Comparison of ENCODE assay signal across 13 cellular contexts in the genomic region with DNA sequence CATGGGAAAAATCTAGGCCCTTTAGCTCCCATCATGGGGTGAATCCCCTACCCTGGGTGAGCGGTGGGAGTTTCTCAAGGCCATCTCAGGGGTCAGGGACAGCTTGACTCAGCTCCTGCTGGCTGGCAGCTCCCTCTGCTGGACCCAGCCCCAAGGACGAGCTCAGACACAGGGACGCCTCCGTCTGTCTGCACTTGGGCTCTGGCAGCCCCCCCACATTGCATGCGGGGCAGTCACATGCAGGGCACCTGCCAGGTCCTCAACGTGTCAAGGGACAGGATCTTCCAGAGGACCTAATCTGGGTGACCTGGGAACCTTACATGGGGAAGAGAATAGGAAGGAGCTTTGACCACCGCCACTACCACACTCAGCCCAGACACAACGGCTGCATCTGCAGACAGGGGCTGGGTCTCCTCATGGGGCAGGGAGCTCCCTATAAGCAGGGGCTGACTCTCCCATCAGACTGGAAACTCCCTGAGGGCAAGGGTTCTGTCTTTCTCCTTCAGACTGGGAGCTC.
DNase-seq lines count a peak whose midpoint lies in the region; ATAC-seq, FAIRE-seq and TF ChIP-seq lines count a peak whose summit lies in the region.
"Had no signal": no experiment of that assay in that cellular context is flagged by ENCODE, and none has a peak within 500 bp of the region (broad histone marks: within the 10 kb centered on the region; RNA-seq: fewer than 3 reads in every experiment).

No MANE protein-coding gene starts in this region.

- H3K27me3 ChIP-seq in kidney epithelial cell (ENCODE audit: control insufficient read depth, insufficient read depth, low read length) (no peaks in the 10 kb centered on the region), aorta (ENCODE audit: control insufficient read depth in 1 of 2, insufficient read depth in 2 of 2, low read length in 1 of 2) (no peaks in the 10 kb centered on the region), small intestine (ENCODE audit: control insufficient read depth in 2 of 2, insufficient read depth in 2 of 2, low read length in 2 of 2) (no peaks in the 10 kb centered on the region)

- TF ChIP-seq CTCF in kidney epithelial cell (IDR thresholded peaks at IDR 0.05; ENCODE audit: insufficient read depth, low read length, poor library complexity, severe bottlenecking) = peak; percentile 50

- H3K9me3 ChIP-seq in aorta (ENCODE audit: control insufficient read depth, low read length) (no peaks in the 10 kb centered on the region), small intestine (ENCODE audit: control insufficient read depth, low read depth) (no peaks in the 10 kb centered on the region)
- H3K9me3 ChIP-seq: HAP-1 had no signal

- 58% methylated on average over 8 of the region's 8 CpGs for WGBS in aorta, 2 donors
- 48 to 61% (median 56%) methylated on average over 8 of the region's 8 CpGs for WGBS in small intestine, 3 donors

- peak; percentile 19 for ATAC-seq in aorta (ENCODE audit: low FRiP score)
- ATAC-seq: T-helper 17 cell had no signal

- H3K4me3 ChIP-seq in kidney epithelial cell (ENCODE audit: low read depth, low read length) (no peak overlapping the region), aorta (ENCODE audit: low read length in 2 of 2) (no peak overlapping the region), small intestine (ENCODE audit: low read depth in 1 of 2, low read length in 2 of 2) (no peak overlapping the region)
- H3K4me3 ChIP-seq: HAP-1 had no signal

- H3K27ac ChIP-seq in aorta (ENCODE audit: low read depth in 1 of 2, low read length in 2 of 2) (no peak overlapping the region), small intestine (ENCODE audit: low read depth in 1 of 2, low read length in 1 of 2) (no peak overlapping the region)

- no peaks in the 10 kb centered on the region for H3K36me3 ChIP-seq in kidney epithelial cell (ENCODE audit: control insufficient read depth, insufficient read depth, low read length)
- no peaks in the 10 kb centered on the region for H3K36me3 ChIP-seq in aorta (ENCODE audit: control insufficient read depth in 1 of 2, insufficient read depth in 2 of 2, low read length in 1 of 2)
- no peaks in the 10 kb centered on the region for H3K36me3 ChIP-seq in small intestine (ENCODE audit: control insufficient read depth in 2 of 2, insufficient read depth in 2 of 2, low read length in 2 of 2)
- H3K36me3 ChIP-seq: HAP-1 had no signal

- FAIRE-seq in small intestine (lab: Jason Lieb, UNC) = no peak
- FAIRE-seq: urothelium cell line had no signal

- H3K4me1 ChIP-seq in aorta (ENCODE audit: control insufficient read depth in 1 of 2, insufficient read depth in 2 of 2, low read length in 2 of 2) = no peaks in the 10 kb centered on the region
- H3K4me1 ChIP-seq in small intestine (ENCODE audit: control insufficient read depth in 2 of 2, insufficient read depth in 1 of 2, low read depth in 1 of 2, low read length in 1 of 2) = no peaks in the 10 kb centered on the region
- H3K4me1 ChIP-seq: HAP-1 had no signal

- peak; percentile 46 for DNase-seq in activated CD8-positive, alpha-beta memory T cell treated with anti-CD3 and anti-CD28 coated beads, Interleukin-2, amount 50 U/mL, for 48 hours
- DNase-seq in activated CD8-positive, alpha-beta memory T cell treated with anti-CD3 and anti-CD28 coated beads, Interleukin-2, amount 50 U/mL, for 4 hours = no peak
- DNase-seq in dermis blood vessel endothelial cell (peak; percentile 29), kidney epithelial cell (ENCODE audit: low read depth) (no peak), aorta (peak in 1 of 2 donors; percentile 67), small intestine (no peak)
- no peak for DNase-seq in activated naive CD4-positive, alpha-beta T cell (lab: John Stamatoyannopoulos, UW)
- no peak for DNase-seq in activated CD4-positive, alpha-beta T cell treated with anti-CD3 and anti-CD28 coated beads for 48 hours
- DNase-seq: activated gamma-delta T cell treated with Interleukin-2 at 50 U/mL for 16 hours, NCI-H226, T-helper 17 cell had no signal

- intact Hi-C loops in aorta (cut with DNase I) = no loop called here

Comparison
In these comparisons a context has a peak if more than half of its experiments do, and no peak if none do; other contexts are left out.
1. DNase-seq: peak in activated CD8-positive, alpha-beta memory T cell treated with anti-CD3 and anti-CD28 coated beads, Interleukin-2, amount 50 U/mL, for 48 hours (single experiment) and dermis blood vessel endothelial cell (single experiment); none in activated CD8-positive, alpha-beta memory T cell treated with anti-CD3 and anti-CD28 coated beads, Interleukin-2, amount 50 U/mL, for 4 hours (single experiment), kidney epithelial cell (single experiment), small intestine (single experiment), activated naive CD4-positive, alpha-beta T cell (0 of 4) and activated CD4-positive, alpha-beta T cell treated with anti-CD3 and anti-CD28 coated beads for 48 hours (single experiment).